Comparison of ENCODE assay signal across 19 cellular contexts in genomic region chr12:28097221-28097620, GRCh38.
DNase-seq lines count a peak whose midpoint lies in the region; TF ChIP-seq lines count a peak whose summit lies in the region.
"Had no signal": no experiment of that assay in that cellular context is flagged by ENCODE, and none has a peak within 500 bp of the region (broad histone marks: within the 10 kb centered on the region; RNA-seq: fewer than 3 reads in every experiment).

No MANE protein-coding gene starts in this region.

- H3K27me3 Mint-ChIP-seq in nephron progenitor cell (ENCODE audit: low read depth, poor library complexity) = no peaks in the 10 kb centered on the region

- DNase-seq in EH (ENCODE audit: low read depth) = peak; percentile 35
- peak; percentile 49 to 52 for DNase-seq in SHP77 (lab: John Stamatoyannopoulos, UW)
- peak; percentile 59 for DNase-seq in choroid plexus epithelial cell (ENCODE audit: low read depth)
- peak; percentile 10 for DNase-seq in osteoblast (ENCODE audit: insufficient read length, low spot score, missing footprints)
- no peak for DNase-seq in activated CD4-positive, alpha-beta T cell treated with anti-CD3 and anti-CD28 coated beads, Interleukin-2, amount 50 U/mL, for 48 hours
- no peak for DNase-seq in nephron progenitor cell
- no peak for DNase-seq in amygdala (lab: John Stamatoyannopoulos, UW)
- DNase-seq: CD4-positive, CD25-positive, alpha-beta regulatory T cell; DND-41; HCEC 1CT; MV-4-11; NCI-H1417; NCI-H1694 treated with DMSO at 0.1 percent for 48 hours; NCI-H2081 treated with DMSO at 0.1 percent for 48 hours; NCI-H2171 treated with DMSO at 0.1 percent for 48 hours; NCI-H524 treated with DMSO at 0.1 percent for 48 hours; NCI-H82; OCI-M1 had no signal

- no peak overlapping the region for H3K27ac Mint-ChIP-seq in nephron progenitor cell
- H3K27ac Mint-ChIP-seq: CD4-positive, CD25-positive, alpha-beta regulatory T cell had no signal

- H3K4me2 ChIP-seq in osteoblast (ENCODE audit: insufficient read depth, low read length) = no peak overlapping the region
- H3K4me2 ChIP-seq: A549 had no signal

- H3K9me3 ChIP-seq in osteoblast (ENCODE audit: low read depth, low read length) = no peaks in the 10 kb centered on the region
- H3K9me3 ChIP-seq: A549 had no signal

- no peak overlapping the region for H3K4me3 ChIP-seq in choroid plexus epithelial cell (ENCODE audit: low read depth, low read length)
- no peak overlapping the region for H3K4me3 ChIP-seq in osteoblast (ENCODE audit: insufficient read depth, low read length)
- H3K4me3 ChIP-seq: A549 had no signal

- no peaks in the 10 kb centered on the region for H3K36me3 Mint-ChIP-seq in nephron progenitor cell (ENCODE audit: low read depth)
- H3K36me3 Mint-ChIP-seq: CD4-positive, CD25-positive, alpha-beta regulatory T cell had no signal

- no peak overlapping the region for H3K27ac ChIP-seq in osteoblast (ENCODE audit: low read depth, low read length)
- H3K27ac ChIP-seq: A549 had no signal

- no peaks in the 10 kb centered on the region for H4K20me1 ChIP-seq in osteoblast (ENCODE audit: insufficient read depth, low read length)

- peaks cover 10% of the 10 kb centered on the region for H3K4me1 Mint-ChIP-seq in nephron progenitor cell
- H3K4me1 Mint-ChIP-seq: CD4-positive, CD25-positive, alpha-beta regulatory T cell had no signal

- H2AFZ ChIP-seq in osteoblast (ENCODE audit: low read length) = no peak overlapping the region

- H3K36me3 ChIP-seq in osteoblast (ENCODE audit: insufficient read depth, low read length) = no peaks in the 10 kb centered on the region

- no peaks in the 10 kb centered on the region for H3K27me3 ChIP-seq in osteoblast (ENCODE audit: insufficient read depth, low read length)

- H3K4me3 Mint-ChIP-seq in nephron progenitor cell = no peak overlapping the region
- H3K4me3 Mint-ChIP-seq: CD4-positive, CD25-positive, alpha-beta regulatory T cell had no signal

- H3K79me2 ChIP-seq in osteoblast (ENCODE audit: insufficient read depth, low read length) = no peaks in the 10 kb centered on the region

- peaks cover 3% of the 10 kb centered on the region for H3K4me1 ChIP-seq in osteoblast (ENCODE audit: insufficient read depth, low read length)
- H3K4me1 ChIP-seq: A549 had no signal

- no peaks in the 10 kb centered on the region for H3K9me3 Mint-ChIP-seq in nephron progenitor cell
- H3K9me3 Mint-ChIP-seq: CD4-positive, CD25-positive, alpha-beta regulatory T cell had no signal

- TF ChIP-seq CTCF in choroid plexus epithelial cell (conservative IDR thresholded peaks at IDR 0.05; ENCODE audit: low read depth, low read length) = no peak
- no peak for TF ChIP-seq CTCF in osteoblast (IDR thresholded peaks at IDR 0.05; ENCODE audit: extremely low read depth, low read depth, low read length)
- TF ChIP-seq CTCF in nephron progenitor cell (IDR thresholded peaks at IDR 0.05) = no peak

Comparison
In these comparisons a context has a peak if more than half of its experiments do, and no peak if none do; other contexts are left out.
1. DNase-seq: peak in EH (single experiment), SHP77 (2 of 2), choroid plexus epithelial cell (single experiment) and osteoblast (single experiment); none in activated CD4-positive, alpha-beta T cell treated with anti-CD3 and anti-CD28 coated beads, Interleukin-2, amount 50 U/mL, for 48 hours (0 of 2), nephron progenitor cell (single experiment) and amygdala (0 of 56).